9 cellular contexts compared by ENCODE assay signal in the genomic region with DNA sequence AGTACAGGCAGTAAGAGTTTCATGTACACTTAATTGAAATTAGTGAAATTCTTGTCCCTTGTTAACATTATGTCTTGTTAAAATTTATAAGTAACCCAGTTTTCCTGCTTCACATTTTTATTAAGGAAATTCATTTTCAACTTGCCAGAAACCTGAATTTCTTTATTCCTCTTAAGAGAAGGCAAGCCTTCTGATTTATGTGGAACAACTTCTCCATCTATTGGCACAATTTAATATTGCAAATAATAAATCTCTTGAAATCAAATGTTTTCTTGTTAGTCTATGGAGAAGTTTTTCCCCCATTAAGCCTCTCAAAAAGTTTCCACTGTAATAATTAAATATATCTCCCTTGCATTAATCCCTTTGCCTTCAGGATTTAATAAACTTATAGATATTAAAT. TPM values are rescaled to one million over a fixed set of nuclear protein-coding genes. Genes with fewer than 3 reads are reported as not detected.
DNase-seq lines count a peak whose midpoint lies in the region; ATAC-seq and TF ChIP-seq lines count a peak whose summit lies in the region.
"Had no signal": no experiment of that assay in that cellular context is flagged by ENCODE, and none has a peak within 500 bp of the region (broad histone marks: within the 10 kb centered on the region; RNA-seq: fewer than 3 reads in every experiment).

No MANE protein-coding gene starts in this region.

- intact Hi-C loops in A673 (cut with micrococcal nuclease; ENCODE audit: unreplicated experiment): loop anchor here (1.0 kb wide), 1 partner anchor 202 kb away; no protein-coding TSS in a partner anchor
- intact Hi-C loops in HCT116 (cut with micrococcal nuclease): loop anchor here (5.0 kb wide), 1 partner anchor 203 kb away; no protein-coding TSS in a partner anchor

- no peak overlapping the region for H3K27ac Mint-ChIP-seq in nephron progenitor cell
- no peak overlapping the region for H3K27ac Mint-ChIP-seq in effector memory CD8-positive, alpha-beta T cell

- RAD21 ChIA-PET in HCT116 (lab: Charles Lee; ENCODE audit: low non-redundant PET in 1 of 2, low total read pairs in 2 of 2, uncharacterized antibody in 2 of 2, unreplicated experiment in 2 of 2): no interaction called here

- H3K27me3 ChIP-seq in A673 (replicated peaks; ENCODE audit: insufficient read depth, low read depth, low read length, poor library complexity) (no peaks in the 10 kb centered on the region), HCT116 (ENCODE audit: insufficient read depth, low read length) (0 out of 2 replicates have a peak, but pooled peaks cover 3% of the 10 kb centered on the region)

- no peaks in the 10 kb centered on the region for H3K36me3 Mint-ChIP-seq in nephron progenitor cell (ENCODE audit: low read depth)
- no peaks in the 10 kb centered on the region for H3K36me3 Mint-ChIP-seq in effector memory CD8-positive, alpha-beta T cell (ENCODE audit: insufficient read depth)

- no peaks in the 10 kb centered on the region for H3K4me1 ChIP-seq in A673 (ENCODE audit: insufficient read depth, low read length, poor library complexity, severe bottlenecking)
- no peaks in the 10 kb centered on the region for H3K4me1 ChIP-seq in HCT116 (ENCODE audit: control insufficient read depth in 1 of 2, insufficient read depth in 2 of 2, low read length in 2 of 2)

- no peaks in the 10 kb centered on the region for H4K20me1 ChIP-seq in HCT116 (ENCODE audit: insufficient read depth)

- H3K36me3 ChIP-seq in A673 (ENCODE audit: insufficient read depth, low read length, poor library complexity, severe bottlenecking) (no peaks in the 10 kb centered on the region), HCT116 (ENCODE audit: control insufficient read depth in 1 of 2, insufficient read depth in 2 of 2, low read length in 2 of 2) (no peaks in the 10 kb centered on the region)

- BruUV-seq in A673 (replicated peaks; lab: Mats Ljungman, UMichigan) (no TSS peak), HCT116 (replicated peaks; lab: Mats Ljungman, UMichigan) (no TSS peak)

- POLR2A ChIA-PET in A673 (lab: Charles Lee; ENCODE audit: low non-redundant PET): no interaction called here
- POLR2A ChIA-PET in HCT116 (lab: Charles Lee): no interaction called here

- no peak overlapping the region for H3K9ac ChIP-seq in HCT116 (ENCODE audit: low read length)

- no peak for ATAC-seq in HCT116
- no peak for ATAC-seq in left lobe of liver
- no peak for ATAC-seq in HG02642 (IDR thresholded peaks at IDR 0.05; ENCODE audit: poor library complexity, unreplicated experiment)
- ATAC-seq in effector memory CD8-positive, alpha-beta T cell (replicated peaks): no peak

- peaks cover 9% of the 10 kb centered on the region for H3K27me3 Mint-ChIP-seq in nephron progenitor cell (ENCODE audit: low read depth, poor library complexity)
- peaks cover 7% of the 10 kb centered on the region in 2 donors for H3K27me3 Mint-ChIP-seq in effector memory CD8-positive, alpha-beta T cell

- H3K9me3 ChIP-seq in A673 (ENCODE audit: low read depth, low read length, poor library complexity, severe bottlenecking) (no peaks in the 10 kb centered on the region), HCT116 (ENCODE audit: control insufficient read depth in 1 of 2, insufficient read depth in 1 of 2, low read depth in 1 of 2, low read length in 2 of 2) (no peaks in the 10 kb centered on the region)

- TF ChIP-seq CTCF in A673 (conservative IDR thresholded peaks at IDR 0.05; ENCODE audit: low read depth, low read length) (peak; percentile 54), HCT116 (IDR thresholded peaks at IDR 0.05 in 2 of 3, conservative IDR thresholded peaks at IDR 0.05 in 1 of 3; ENCODE audit: borderline replicate concordance in 1 of 3, insufficient read depth in 1 of 3, low read depth in 2 of 3, low read length in 2 of 3) (peak in 2 of 3 experiments; percentile 8 to 54; a peak in 3 of 6 replicates), nephron progenitor cell (IDR thresholded peaks at IDR 0.05) (no peak)

- no peaks in the 10 kb centered on the region for H3K9me2 ChIP-seq in HCT116 (ENCODE audit: insufficient read depth)

- H3K4me2 ChIP-seq in HCT116 (ENCODE audit: low read length): peak overlapping the region; percentile 29; the same call in 1 of the 2 replicates

- H3K79me2 ChIP-seq in HCT116 (ENCODE audit: insufficient read depth, low read length): no peaks in the 10 kb centered on the region

- H3K4me3 ChIP-seq in A673 (ENCODE audit: low read depth, low read length, poor library complexity, severe bottlenecking) (no peak overlapping the region), HCT116 (replicated peaks in 1 of 2; ENCODE audit: low read depth in 1 of 2, low read length in 2 of 2) (no peak overlapping the region)

- H3K27ac ChIP-seq in A673 (ENCODE audit: low read depth, low read length, poor library complexity, severe bottlenecking) (no peak overlapping the region), HCT116 (ENCODE audit: low read depth, low read length) (no peak overlapping the region)

- DNase-seq in A673 (ENCODE audit: low spot score) (peak; percentile 44), HCT116 (ENCODE audit: low read depth, low spot score) (peak; percentile 10), OCI-M1 (lab: John Stamatoyannopoulos, UW) (peak; percentile 79), fibroblast of the conjunctiva (ENCODE audit: low read depth) (peak; percentile 1), left lobe of liver (ENCODE audit: low spot score) (no peak), nephron progenitor cell (no peak)
- DNase-seq in effector memory CD8-positive, alpha-beta T cell: no peak
- DNase-seq: effector CD4-positive, alpha-beta T cell had no signal

- no peak overlapping the region for H2AFZ ChIP-seq in HCT116 (ENCODE audit: low read depth, low read length, poor library complexity, severe bottlenecking)

- CTCF ChIA-PET in A673 (lab: Charles Lee): no interaction called here
- CTCF ChIA-PET in HCT116 (lab: Charles Lee): interaction anchor here (0.8 to 2.0 kb wide), 2 partner anchors 13 to 99 kb away, joined by 3 to 6 read pairs; no protein-coding TSS in a partner anchor

- no peaks in the 10 kb centered on the region for H3K9me3 Mint-ChIP-seq in nephron progenitor cell
- H3K9me3 Mint-ChIP-seq in effector memory CD8-positive, alpha-beta T cell: no peaks in the 10 kb centered on the region

- H3K4me1 Mint-ChIP-seq in nephron progenitor cell: peaks cover 16% of the 10 kb centered on the region
- no peaks in the 10 kb centered on the region for H3K4me1 Mint-ChIP-seq in effector memory CD8-positive, alpha-beta T cell (ENCODE audit: low read depth in 2 of 2)

- peak; percentile 57 for TF ChIP-seq RAD21 in HCT116 (IDR thresholded peaks at IDR 0.05; ENCODE audit: low read depth)

- H3K4me3 Mint-ChIP-seq in nephron progenitor cell: no peak overlapping the region
- no peak overlapping the region for H3K4me3 Mint-ChIP-seq in effector memory CD8-positive, alpha-beta T cell

- TF ChIP-seq POLR2A in HCT116 (IDR thresholded peaks at IDR 0.05; ENCODE audit: borderline replicate concordance, extremely low read depth, insufficient read depth, insufficient read length): no peak

TF ChIP-seq in HCT116, 20 proteins besides CTCF, POLR2A, EP300 and RAD21:
- TF ChIP-seq, protein P1, sequence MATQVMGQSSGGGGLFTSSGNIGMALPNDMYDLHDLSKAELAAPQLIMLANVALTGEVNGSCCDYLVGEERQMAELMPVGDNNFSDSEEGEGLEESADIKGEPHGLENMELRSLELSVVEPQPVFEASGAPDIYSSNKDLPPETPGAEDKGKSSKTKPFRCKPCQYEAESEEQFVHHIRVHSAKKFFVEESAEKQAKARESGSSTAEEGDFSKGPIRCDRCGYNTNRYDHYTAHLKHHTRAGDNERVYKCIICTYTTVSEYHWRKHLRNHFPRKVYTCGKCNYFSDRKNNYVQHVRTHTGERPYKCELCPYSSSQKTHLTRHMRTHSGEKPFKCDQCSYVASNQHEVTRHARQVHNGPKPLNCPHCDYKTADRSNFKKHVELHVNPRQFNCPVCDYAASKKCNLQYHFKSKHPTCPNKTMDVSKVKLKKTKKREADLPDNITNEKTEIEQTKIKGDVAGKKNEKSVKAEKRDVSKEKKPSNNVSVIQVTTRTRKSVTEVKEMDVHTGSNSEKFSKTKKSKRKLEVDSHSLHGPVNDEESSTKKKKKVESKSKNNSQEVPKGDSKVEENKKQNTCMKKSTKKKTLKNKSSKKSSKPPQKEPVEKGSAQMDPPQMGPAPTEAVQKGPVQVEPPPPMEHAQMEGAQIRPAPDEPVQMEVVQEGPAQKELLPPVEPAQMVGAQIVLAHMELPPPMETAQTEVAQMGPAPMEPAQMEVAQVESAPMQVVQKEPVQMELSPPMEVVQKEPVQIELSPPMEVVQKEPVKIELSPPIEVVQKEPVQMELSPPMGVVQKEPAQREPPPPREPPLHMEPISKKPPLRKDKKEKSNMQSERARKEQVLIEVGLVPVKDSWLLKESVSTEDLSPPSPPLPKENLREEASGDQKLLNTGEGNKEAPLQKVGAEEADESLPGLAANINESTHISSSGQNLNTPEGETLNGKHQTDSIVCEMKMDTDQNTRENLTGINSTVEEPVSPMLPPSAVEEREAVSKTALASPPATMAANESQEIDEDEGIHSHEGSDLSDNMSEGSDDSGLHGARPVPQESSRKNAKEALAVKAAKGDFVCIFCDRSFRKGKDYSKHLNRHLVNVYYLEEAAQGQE (IDR thresholded peaks at IDR 0.05; ENCODE audit: low read depth): no peak
- TF ChIP-seq, protein P2, sequence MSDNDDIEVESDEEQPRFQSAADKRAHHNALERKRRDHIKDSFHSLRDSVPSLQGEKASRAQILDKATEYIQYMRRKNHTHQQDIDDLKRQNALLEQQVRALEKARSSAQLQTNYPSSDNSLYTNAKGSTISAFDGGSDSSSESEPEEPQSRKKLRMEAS (IDR thresholded peaks at IDR 0.05): no peak
- TF ChIP-seq ZNF274 (IDR thresholded peaks at IDR 0.05; ENCODE audit: low read depth, low read length) (no peak), ATF3 (IDR thresholded peaks at IDR 0.05) (no peak), EZH2phosphoT487 (IDR thresholded peaks at IDR 0.05; ENCODE audit: borderline replicate concordance) (no peak), YY1 (IDR thresholded peaks at IDR 0.05; ENCODE audit: extremely low read depth, insufficient replicate concordance, low read depth, low read length) (no peak)
TF ChIP-seq in HCT116: peak in this region for 0.

RNA-seq across cellular contexts. Expression of gene ACO1, which starts 33.8 kb away (rescaled TPM):
- total RNA-seq in A673 (2021) (40.0 and 41.7 TPM in 2 replicates), HCT116 (2021; ENCODE audit: unreplicated experiment) (36.2 TPM), left lobe of liver (102 TPM)
- polyA plus RNA-seq in HCT116 (2012): 21.3 and 23.5 TPM in 2 replicates

Comparison
In these comparisons a context has a peak if more than half of its experiments do, and no peak if none do; other contexts are left out.
1. DNase-seq: peak in A673 (single experiment), HCT116 (single experiment), OCI-M1 (single experiment) and fibroblast of the conjunctiva (single experiment); none in left lobe of liver (single experiment), nephron progenitor cell (single experiment) and effector memory CD8-positive, alpha-beta T cell (0 of 3).